In the genomic region with DNA sequence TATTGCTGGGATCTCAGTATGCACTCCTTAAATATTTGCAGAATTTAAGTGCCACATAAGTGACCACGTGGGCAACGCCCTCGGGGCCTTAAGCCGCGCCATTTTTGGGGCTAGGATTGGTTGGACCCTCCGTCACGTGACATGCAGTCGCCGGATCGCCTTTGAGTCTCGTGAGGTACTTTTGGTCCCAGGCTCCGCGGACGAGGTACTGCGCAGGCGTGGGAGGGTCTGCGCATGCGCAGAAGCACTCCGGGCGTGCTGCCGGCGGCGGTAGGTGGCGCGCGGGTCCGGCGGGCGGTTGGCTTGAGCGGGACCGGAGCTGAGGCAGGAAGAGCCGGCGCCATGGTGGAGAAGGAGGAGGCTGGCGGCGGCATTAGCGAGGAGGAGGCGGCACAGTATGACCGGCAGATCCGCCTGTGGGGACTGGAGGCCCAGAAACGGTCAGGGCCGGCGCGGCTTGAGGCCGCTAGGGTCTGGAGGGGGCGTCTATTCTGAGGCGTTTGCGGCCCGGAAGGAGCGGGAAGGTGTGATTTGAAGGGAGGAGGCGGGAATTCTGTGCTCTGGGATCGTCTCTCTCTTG, we compare ENCODE assay signal across 8 cellular contexts. TPM values are rescaled to one million over a fixed set of nuclear protein-coding genes. Genes with fewer than 3 reads are reported as not detected.
DNase-seq lines count a peak whose midpoint lies in the region; ATAC-seq, FAIRE-seq and TF ChIP-seq lines count a peak whose summit lies in the region.

A gene (plus strand): TSS at position 247 of the 580 bp plus-strand sequence. CDS start 96 bp downstream, at position 343.

- peaks cover 38% of the 10 kb centered on the region for H4K20me1 ChIP-seq in smooth muscle cell (ENCODE audit: low read depth)

- no peaks in the 10 kb centered on the region for H3F3A ChIP-seq in smooth muscle cell (ENCODE audit: low read depth)

- 2% methylated on average over 49 of the region's 51 CpGs for WGBS in smooth muscle cell (ENCODE audit: low lambda C conversion rate)

- peak within 1 kb of the TSS; percentile 97 for H2AFZ ChIP-seq in smooth muscle cell (ENCODE audit: low read depth)

- peak; percentile 79 for TF ChIP-seq CTCF in AG04449 (IDR thresholded peaks at IDR 0.05; ENCODE audit: insufficient read depth, low read length, missing control alignments)
- TF ChIP-seq CTCF in WERI-Rb-1 (IDR thresholded peaks at IDR 0.05; ENCODE audit: low read depth, low read length): peak; percentile 37
- TF ChIP-seq CTCF in bronchial epithelial cell (IDR thresholded peaks at IDR 0.05; ENCODE audit: insufficient read depth, low read length, severe bottlenecking): peak; percentile 69
- TF ChIP-seq CTCF in smooth muscle cell (IDR thresholded peaks at IDR 0.05; ENCODE audit: borderline replicate concordance, insufficient read depth, poor library complexity, severe bottlenecking): peak; percentile 17

- DNase-seq in AG04449 (ENCODE audit: low read depth, low spot score): peak; percentile 86
- peak; percentile 98 for DNase-seq in NCI-H2227 (lab: John Stamatoyannopoulos, UW; ENCODE audit: unreplicated experiment)
- peak; percentile 98 for DNase-seq in WERI-Rb-1
- DNase-seq in bronchial epithelial cell (ENCODE audit: low read depth): peak; percentile 83
- DNase-seq in iPS-NIHi7 (ENCODE audit: extremely low spot score): peak; percentile 99
- DNase-seq in smooth muscle cell (lab: John Stamatoyannopoulos, UW; ENCODE audit: unreplicated experiment): peak; percentile 90

- FAIRE-seq in bronchial epithelial cell (lab: Jason Lieb, UNC): no peak

- H3K27me3 ChIP-seq in WERI-Rb-1 (ENCODE audit: insufficient read depth, low read depth, severe bottlenecking) (no peaks in the 10 kb centered on the region), bronchial epithelial cell (ENCODE audit: control insufficient read depth, insufficient read depth, low read length) (no peaks in the 10 kb centered on the region), smooth muscle cell (ENCODE audit: low read depth) (no peaks in the 10 kb centered on the region)

- CTCF ChIA-PET in AG04449 (lab: Yijun Ruan, JAX): interaction anchor here (0.9 to 5.6 kb wide), 18 partner anchors 8 to 139 kb away, joined by 3 to 37 read pairs (median 6); no protein-coding TSS in a partner anchor

- H3K4me2 ChIP-seq in smooth muscle cell: peak within 1 kb of the TSS; percentile 98

- H3K27ac ChIP-seq in WERI-Rb-1 (peak within 1 kb of the TSS; percentile 98), smooth muscle cell (ENCODE audit: low read depth) (peak within 1 kb of the TSS; percentile 69)

- peaks cover 48% of the 10 kb centered on the region for H3K79me2 ChIP-seq in smooth muscle cell (ENCODE audit: low read depth)

- POLR2A ChIA-PET in AG04449 (lab: Yijun Ruan, JAX): interaction anchor here (1.2 to 1.8 kb wide), 2 partner anchors 17 to 96 kb away, joined by 7 to 12 read pairs; a partner anchor contains a TSS

- H3K9ac ChIP-seq in smooth muscle cell (ENCODE audit: low read depth): peak within 1 kb of the TSS; percentile 85

- peak within 1 kb of the TSS; percentile 93 for H3K4me3 ChIP-seq in AG04449 (ENCODE audit: low read depth, low read length)
- H3K4me3 ChIP-seq in WERI-Rb-1 (ENCODE audit: low read depth, low read length): peak within 1 kb of the TSS; percentile 74
- H3K4me3 ChIP-seq in bronchial epithelial cell (ENCODE audit: low read depth, low read length): peak within 1 kb of the TSS; percentile 91
- peak within 1 kb of the TSS; percentile 87 for H3K4me3 ChIP-seq in smooth muscle cell

- H3K9me3 ChIP-seq in WERI-Rb-1 (ENCODE audit: severe bottlenecking): peaks cover 6% of the 10 kb centered on the region
- no peaks in the 10 kb centered on the region for H3K9me3 ChIP-seq in smooth muscle cell (replicated peaks; ENCODE audit: low read depth)

- H3K36me3 ChIP-seq in WERI-Rb-1 (peaks cover 41% of the 10 kb centered on the region), bronchial epithelial cell (ENCODE audit: control insufficient read depth, insufficient read depth, low read length) (no peaks in the 10 kb centered on the region), smooth muscle cell (ENCODE audit: low read depth) (no peaks in the 10 kb centered on the region)

- H3K4me1 ChIP-seq in smooth muscle cell (ENCODE audit: low read depth): peaks cover 5% of the 10 kb centered on the region

- peak; percentile 82 for ATAC-seq in GM18868 (IDR thresholded peaks at IDR 0.05; ENCODE audit: unreplicated experiment)
- ATAC-seq in HG03139 (IDR thresholded peaks at IDR 0.05; ENCODE audit: unreplicated experiment): peak; percentile 77

RNA-seq across cellular contexts. Expression of the gene that starts here (rescaled TPM):
- 90.6 and 108 TPM in 2 replicates for total RNA-seq in bronchial epithelial cell
- total RNA-seq in smooth muscle cell: 65.9 and 67.4 TPM in 2 replicates
- 70.8 and 89.4 TPM in 2 replicates for polyA plus RNA-seq in smooth muscle cell

Comparison
In these comparisons a context has a peak if more than half of its experiments do, and no peak if none do; other contexts are left out.
1. Peak in every context shown above with its lines: DNase-seq, ATAC-seq, H3K4me3 ChIP-seq and H3K27ac ChIP-seq.
2. CTCF ChIP-seq: peak in every context shown above with its lines; median percentile 79 in AG04449; 69 in bronchial epithelial cell; 37 in WERI-Rb-1; 17 in smooth muscle cell.